Comparison of ENCODE assay signal across 8 cellular contexts in the genomic region with DNA sequence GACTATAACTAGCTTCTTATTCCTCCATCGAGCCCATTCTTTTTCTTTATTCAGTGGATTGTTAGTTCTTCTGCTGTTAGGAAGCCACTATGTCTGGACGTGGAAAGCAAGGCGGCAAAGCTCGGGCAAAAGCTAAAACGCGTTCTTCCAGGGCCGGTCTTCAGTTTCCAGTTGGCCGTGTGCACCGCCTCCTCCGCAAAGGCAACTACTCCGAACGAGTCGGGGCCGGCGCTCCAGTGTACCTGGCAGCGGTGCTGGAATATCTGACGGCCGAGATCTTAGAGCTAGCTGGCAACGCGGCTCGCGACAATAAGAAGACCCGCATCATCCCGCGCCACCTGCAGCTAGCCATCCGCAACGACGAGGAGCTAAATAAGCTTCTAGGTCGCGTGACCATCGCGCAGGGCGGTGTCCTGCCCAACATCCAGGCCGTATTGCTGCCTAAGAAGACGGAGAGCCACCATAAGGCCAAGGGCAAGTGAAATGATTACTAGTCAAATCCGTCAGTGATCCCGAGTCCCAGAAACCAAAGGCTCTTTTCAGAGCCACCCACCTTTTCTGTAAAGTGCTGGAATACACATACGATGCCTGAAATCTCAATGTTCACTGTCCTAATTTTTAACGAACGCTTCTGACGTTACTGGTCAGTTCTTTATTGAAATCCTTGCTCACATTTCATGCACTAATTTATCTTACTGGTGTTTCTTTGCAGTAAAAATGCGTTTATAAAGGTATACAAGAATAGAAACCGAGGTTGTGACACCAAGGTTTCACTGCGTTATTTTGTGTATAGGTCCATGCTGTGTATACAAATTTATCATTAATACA.
DNase-seq lines count a peak whose midpoint lies in the region; ATAC-seq, FAIRE-seq and TF ChIP-seq lines count a peak whose summit lies in the region.

No MANE protein-coding gene starts in this region.

- H3K27me3 Mint-ChIP-seq in T-helper 17 cell = no peaks in the 10 kb centered on the region

- in situ Hi-C loops in GM12878 (cut with MboI) = no loop called here

- WGBS in GM12878 (ENCODE audit: insufficient coverage, insufficient replicate concordance, low lambda C conversion rate, missing lambda C conversion rate) = 1% methylated on average over 44 of the region's 44 CpGs

- H3K27ac ChIP-seq in Karpas-422 (ENCODE audit: low read length) (peak overlapping the region; percentile 13; the same call in 1 of the 2 replicates), GM12878 (ENCODE audit: control insufficient read depth, insufficient read depth) (peak overlapping the region; percentile 93), iPS-20b (ENCODE audit: low read length) (peak overlapping the region; percentile 70), WERI-Rb-1 (no peak overlapping the region)

- H3K9me3 ChIP-seq in Karpas-422 (ENCODE audit: low read length) = peaks cover 4% of the 10 kb centered on the region
- no peaks in the 10 kb centered on the region for H3K9me3 ChIP-seq in T-helper 17 cell (ENCODE audit: control insufficient read depth, low read length, poor library complexity, severe bottlenecking)
- no peaks in the 10 kb centered on the region for H3K9me3 ChIP-seq in GM12878 (replicated peaks; ENCODE audit: control insufficient read depth, insufficient read depth, low read length)
- H3K9me3 ChIP-seq in iPS-20b (ENCODE audit: insufficient read depth, low read depth, low read length) = no peaks in the 10 kb centered on the region
- peaks cover 16% of the 10 kb centered on the region for H3K9me3 ChIP-seq in WERI-Rb-1 (ENCODE audit: severe bottlenecking)

- SMC1A ChIA-PET in GM12878 (lab: Charles Lee; ENCODE audit: uncharacterized antibody, unreplicated experiment) = interaction anchor here (0.7 to 4.1 kb wide), 27 partner anchors 8 to 321 kb away, joined by 3 to 32 read pairs (median 6); a partner anchor contains a TSS

- peaks cover 25% of the 10 kb centered on the region for H3K4me1 ChIP-seq in Karpas-422 (ENCODE audit: low read length)
- peaks cover 12% of the 10 kb centered on the region for H3K4me1 ChIP-seq in GM12878 (ENCODE audit: control insufficient read depth, insufficient read depth, low read length)
- peaks cover 12% of the 10 kb centered on the region; the same call in 1 of the 2 replicates for H3K4me1 ChIP-seq in iPS-20b (ENCODE audit: insufficient read depth, low read length)

- H3K4me2 ChIP-seq in Karpas-422 (ENCODE audit: low read depth, low read length, poor library complexity, severe bottlenecking) (peak overlapping the region; percentile 71), GM12878 (ENCODE audit: control insufficient read depth, insufficient read depth) (peak overlapping the region; percentile 87)

- no peaks in the 10 kb centered on the region for H3K79me2 ChIP-seq in Karpas-422 (ENCODE audit: low read length)
- peaks cover 4% of the 10 kb centered on the region; the same call in 1 of the 2 replicates for H3K79me2 ChIP-seq in GM12878 (ENCODE audit: control insufficient read depth, insufficient read depth, low read length)

- H3K4me3 ChIP-seq in Karpas-422 (ENCODE audit: low read length) (peak overlapping the region; percentile 61), GM12878 (peak overlapping the region; percentile 57), iPS-20b (ENCODE audit: low read length) (peak overlapping the region; percentile 84), WERI-Rb-1 (ENCODE audit: low read depth, low read length) (no peak overlapping the region)

- peak; percentile 42 for ATAC-seq in GM19438 (IDR thresholded peaks at IDR 0.05; ENCODE audit: low read depth, unreplicated experiment)
- peak; percentile 64 for ATAC-seq in T-helper 17 cell
- peak; percentile 60 for ATAC-seq in GM12878

- TF ChIP-seq RAD21 in GM12878 (IDR thresholded peaks at IDR 0.05; ENCODE audit: insufficient read depth, low read depth, low read length) = no peak

- H3K36me3 ChIP-seq in Karpas-422 (ENCODE audit: insufficient read depth, low read length) = no peaks in the 10 kb centered on the region
- H3K36me3 ChIP-seq in GM12878 (ENCODE audit: control insufficient read depth in 2 of 2, insufficient read depth in 2 of 2, low read length in 1 of 2) = no peaks in the 10 kb centered on the region
- no peaks in the 10 kb centered on the region for H3K36me3 ChIP-seq in iPS-20b (ENCODE audit: insufficient read depth, low read depth, low read length)
- no peaks in the 10 kb centered on the region for H3K36me3 ChIP-seq in WERI-Rb-1

- no peaks in the 10 kb centered on the region for H3K9me2 ChIP-seq in Karpas-422 (replicated peaks; ENCODE audit: insufficient read depth, low read length)

- intact Hi-C loops in GM12878 (cut with micrococcal nuclease; ENCODE audit: unreplicated experiment) = loop anchor here (1.0 to 2.0 kb wide), 7 partner anchors 12 to 93 kb away; a partner anchor contains a TSS

- CTCF ChIA-PET in GM12878 (lab: Yijun Ruan, JAX) = interaction anchor here (0.8 to 3.8 kb wide), 14 partner anchors 12 to 1595 kb away, joined by 3 to 25 read pairs (median 4); a partner anchor contains a TSS

- H2AFZ ChIP-seq in Karpas-422 (ENCODE audit: low read length) (peak overlapping the region; percentile 59), GM12878 (ENCODE audit: control insufficient read depth, low read depth, low read length) (peak overlapping the region; percentile 54)

- TSS peak; percentile 100 for BruUV-seq in GM12878 (replicated peaks; lab: Mats Ljungman, UMichigan)

- no peak overlapping the region for H3K4me3 Mint-ChIP-seq in T-helper 17 cell

- no peak for FAIRE-seq in GM12878 (lab: Jason Lieb, UNC)

- H3K27me3 ChIP-seq in Karpas-422 (ENCODE audit: low read length) (peaks cover 4% of the 10 kb centered on the region; the same call in 1 of the 2 replicates), GM12878 (replicated peaks in 1 of 2; ENCODE audit: control insufficient read depth in 2 of 2, insufficient read depth in 2 of 2, low read length in 1 of 2) (no peaks in the 10 kb centered on the region), iPS-20b (ENCODE audit: insufficient read depth, low read length) (no peaks in the 10 kb centered on the region), WERI-Rb-1 (ENCODE audit: insufficient read depth, low read depth, severe bottlenecking) (no peaks in the 10 kb centered on the region)

- H3K9ac ChIP-seq in Karpas-422 (ENCODE audit: low read length) (peak overlapping the region; percentile 58), GM12878 (ENCODE audit: control insufficient read depth, insufficient read depth, low read length) (peak overlapping the region; percentile 75), iPS-20b (ENCODE audit: low read depth, low read length) (peak overlapping the region; percentile 98)

- TF ChIP-seq POLR2A in GM12878 (IDR thresholded peaks at IDR 0.05; ENCODE audit: low read depth, low read length) = peak; percentile 88

- no peak overlapping the region for H3K27ac Mint-ChIP-seq in T-helper 17 cell

- H3K4me1 Mint-ChIP-seq in T-helper 17 cell = peaks cover 2% of the 10 kb centered on the region

- no peaks in the 10 kb centered on the region for H3K36me3 Mint-ChIP-seq in T-helper 17 cell (ENCODE audit: low read depth)

- H4K20me1 ChIP-seq in Karpas-422 (ENCODE audit: insufficient read depth, low read depth, low read length) = no peaks in the 10 kb centered on the region
- no peaks in the 10 kb centered on the region for H4K20me1 ChIP-seq in GM12878 (ENCODE audit: control insufficient read depth, insufficient read depth)

- TF ChIP-seq CTCF in GM12878 (IDR thresholded peaks at IDR 0.05 in 2 of 3, conservative IDR thresholded peaks at IDR 0.05 in 1 of 3; ENCODE audit: control insufficient read depth in 2 of 3, extremely low read depth in 1 of 3, insufficient read depth in 1 of 3, low read depth in 3 of 3, low read length in 3 of 3) = peak; percentile 10 to 27 (median 11); a peak in 3 of 6 replicates
- no peak for TF ChIP-seq CTCF in WERI-Rb-1 (IDR thresholded peaks at IDR 0.05; ENCODE audit: low read depth, low read length)

- POLR2A ChIA-PET in GM12878 (lab: Charles Lee) = interaction anchor here (0.7 to 4.9 kb wide), 31 partner anchors 10 to 1621 kb away, joined by 3 to 85 read pairs (median 5); a partner anchor contains a TSS

- RAD21 ChIA-PET in GM12878 (lab: Charles Lee; ENCODE audit: unreplicated experiment) = interaction anchor here (0.7 to 3.6 kb wide), 29 partner anchors 10 to 910 kb away, joined by 3 to 36 read pairs (median 5); a partner anchor contains a TSS

- TF ChIP-seq EP300 in GM12878 (IDR thresholded peaks at IDR 0.05; ENCODE audit: borderline replicate concordance in 1 of 2, control insufficient read depth in 1 of 2, low read depth in 2 of 2, low read length in 2 of 2) = no peak

- DNase-seq in C1 segment of cervical spinal cord (lab: John Stamatoyannopoulos, UW) (peak in 12 of 14 donors; percentile 47 to 96 (median 62)), Karpas-422 (peak; percentile 67), T-helper 17 cell (peak; percentile 51 to 64 (median 53)), GM12878 (ENCODE audit: low read depth, low spot score) (no peak), WERI-Rb-1 (no peak)
- peak; percentile 47 to 58 for DNase-seq in stimulated activated CD4-positive, alpha-beta T cell treated with anti-CD3 and anti-CD28 coated beads, Interleukin-15, amount 100 ng/mL, for 1 hour (ENCODE audit: low read depth in 1 of 2, low spot score in 1 of 2)

TF ChIP-seq in GM12878, 131 proteins besides CTCF, POLR2A, EP300 and RAD21 (continues in another document):
- TF ChIP-seq RUNX3 (IDR thresholded peaks at IDR 0.05; ENCODE audit: low read length) (0 out of 2 replicates have a peak, but pooled peaks have one; percentile 10), TBL1XR1 (IDR thresholded peaks at IDR 0.05; ENCODE audit: low read depth, low read length) (no peak), MTA3 (IDR thresholded peaks at IDR 0.05; ENCODE audit: borderline replicate concordance, low read length) (peak; percentile 66; the same call in 1 of the 2 replicates), KDM1A (IDR thresholded peaks at IDR 0.05; ENCODE audit: borderline replicate concordance) (no peak), BHLHE40 (IDR thresholded peaks at IDR 0.05; ENCODE audit: borderline replicate concordance in 1 of 2, low read depth in 2 of 2, low read length in 1 of 2) (peak; percentile 92 to 96), ZNF217 (IDR thresholded peaks at IDR 0.05) (no peak), WRNIP1 (IDR thresholded peaks at IDR 0.05; ENCODE audit: borderline replicate concordance, low read depth, low read length) (peak; percentile 70; the same call in 1 of the 2 replicates)

Comparison
In these comparisons a context has a peak if more than half of its experiments do, and no peak if none do; other contexts are left out.
1. DNase-seq: peak in C1 segment of cervical spinal cord (12 of 14), Karpas-422 (single experiment), T-helper 17 cell (3 of 3) and stimulated activated CD4-positive, alpha-beta T cell treated with anti-CD3 and anti-CD28 coated beads, Interleukin-15, amount 100 ng/mL, for 1 hour (2 of 2); none in GM12878 (single experiment) and WERI-Rb-1 (single experiment).
2. Peak in every context shown above with its lines, with median percentiles within 50 percentile points of each other: ATAC-seq and H3K9ac ChIP-seq.